ENCODE assay signal across 20 cellular contexts in genomic region chr2:34291076-34291475, GRCh38.
A peak's percentile ranks its signal among the peaks of the same experiment; 100 is the strongest.
DNase-seq lines count a peak whose midpoint lies in the region; ATAC-seq lines count a peak whose summit lies in the region.
"Had no signal": no experiment of that assay in that cellular context is flagged by ENCODE, and none has a peak within 500 bp of the region (broad histone marks: within the 10 kb centered on the region; RNA-seq: fewer than 3 reads in every experiment).

No MANE protein-coding gene starts in this region.

- ATAC-seq in GM18861 (IDR thresholded peaks at IDR 0.05; ENCODE audit: unreplicated experiment) (peak; percentile 76), GM19468 (IDR thresholded peaks at IDR 0.05; ENCODE audit: extremely low read depth, unreplicated experiment) (peak; percentile 92), HG02981 (IDR thresholded peaks at IDR 0.05; ENCODE audit: unreplicated experiment) (peak; percentile 82)
- ATAC-seq: naive thymus-derived CD8-positive, alpha-beta T cell; Panc1 had no signal

- DNase-seq in NCI-H2171 (lab: John Stamatoyannopoulos, UW) (peak; percentile 69), DMS79 treated with DMSO at 0.1 percent for 48 hours (lab: John Stamatoyannopoulos, UW) (no peak), DMS153 (lab: John Stamatoyannopoulos, UW) (no peak), globus pallidus (ENCODE audit: low spot score) (no peak), ureter (ENCODE audit: low spot score) (no peak)
- DNase-seq: activated CD4-positive, alpha-beta T cell treated with anti-CD3 and anti-CD28 coated beads, Interleukin-2, amount 10 ng/mL, durations not matched to agents 7 days and 5 days; activated naive CD4-positive, alpha-beta T cell treated with anti-CD3 and anti-CD28 coated beads, Interleukin-2, amount 10 ng/mL, durations not matched to agents 7 days and 5 days; activated T-cell treated with anti-CD3 and anti-CD28 coated beads for 4 hours; Caco-2; IMR-90; MV-4-11; naive thymus-derived CD8-positive, alpha-beta T cell; NCI-H526 treated with DMSO at 0.1 percent for 48 hours; posterior cingulate gyrus; SK-N-SH; small intestine had no signal
